8 cellular contexts compared by ENCODE assay signal in genomic region chr1:143778180-143778579, GRCh38.
A peak's percentile ranks its signal among the peaks of the same experiment; 100 is the strongest.
DNase-seq lines count a peak whose midpoint lies in the region; ATAC-seq and TF ChIP-seq lines count a peak whose summit lies in the region.
"Not testable (repeated sequence)": the region's sequence is repeated elsewhere in the genome, so short reads cannot be mapped to it uniquely, and the experiment has no call there.

No MANE protein-coding gene starts in this region.

- H3K27ac Mint-ChIP-seq in CD4-positive, alpha-beta T cell; WTC11; activated naive CD4-positive, alpha-beta T cell treated with anti-CD3 and anti-CD28 coated beads, Interleukin-2, amount 50 U/mL, for 72 hours; stimulated activated naive B cell treated with anti-CD40 and anti-IgM and Interleukin-4, amounts not matched to agents 10 μg/mL and 1 μg/mL and 100 μg/mL, for 72 hours: not testable (repeated sequence)

- POLR2A ChIA-PET in CD4-positive, alpha-beta T cell (lab: Charles Lee); WTC11 (lab: Charles Lee): not testable (repeated sequence)

- H3K9me3 ChIP-seq in CD4-positive, alpha-beta T cell (ENCODE audit: control insufficient read depth, low read length); mucosa of descending colon: not testable (repeated sequence)

- intact Hi-C loops in CD4-positive, alpha-beta T cell (cut with DNase I, micrococcal nuclease); left colon (cut with DNase I, micrococcal nuclease); mucosa of descending colon (cut with DNase I, micrococcal nuclease): not testable (repeated sequence)

- not testable (repeated sequence) for H3K27me3 ChIP-seq in CD4-positive, alpha-beta T cell (ENCODE audit: control insufficient read depth, insufficient read depth, low read length)

- H3K27me3 Mint-ChIP-seq in CD4-positive, alpha-beta T cell; WTC11 (ENCODE audit: low read depth); stimulated activated naive B cell treated with anti-CD40 and anti-IgM and Interleukin-4, amounts not matched to agents 10 μg/mL and 1 μg/mL and 100 μg/mL, for 72 hours: not testable (repeated sequence)

- H3K27ac ChIP-seq in CD4-positive, alpha-beta T cell (ENCODE audit: low read depth, low read length) = not testable (repeated sequence)

- not testable (repeated sequence) for TF ChIP-seq CTCF in CD4-positive, alpha-beta T cell (IDR thresholded peaks at IDR 0.05); WTC11 (IDR thresholded peaks at IDR 0.05); mucosa of descending colon (IDR thresholded peaks at IDR 0.05)
- TF ChIP-seq CTCF in LNCaP clone FGC (IDR thresholded peaks at IDR 0.05; ENCODE audit: control insufficient read depth, extremely low read depth, insufficient read depth) = peak; percentile 4; the same call in 1 of the 2 replicates

- not testable (repeated sequence) for H3K4me1 ChIP-seq in mucosa of descending colon (ENCODE audit: low read depth)

- CTCF ChIA-PET in CD4-positive, alpha-beta T cell (lab: Charles Lee); WTC11 (lab: Charles Lee): not testable (repeated sequence)

- not testable (repeated sequence) for H3K36me3 ChIP-seq in mucosa of descending colon (ENCODE audit: low read depth)

- not testable (repeated sequence) for H3K36me3 Mint-ChIP-seq in CD4-positive, alpha-beta T cell (ENCODE audit: low read depth); WTC11; activated naive CD4-positive, alpha-beta T cell treated with anti-CD3 and anti-CD28 coated beads, Interleukin-2, amount 50 U/mL, for 72 hours; stimulated activated naive B cell treated with anti-CD40 and anti-IgM and Interleukin-4, amounts not matched to agents 10 μg/mL and 1 μg/mL and 100 μg/mL, for 72 hours

- peak; percentile 92 for ATAC-seq in CD4-positive, alpha-beta T cell (ENCODE audit: poor library complexity)
- ATAC-seq in GM18909 (IDR thresholded peaks at IDR 0.05; ENCODE audit: poor library complexity, unreplicated experiment) = peak; percentile 56
- ATAC-seq in WTC11 = peak; percentile 71
- ATAC-seq in activated naive CD4-positive, alpha-beta T cell treated with anti-CD3 and anti-CD28 coated beads, Interleukin-2, amount 50 U/mL, for 72 hours = peak; percentile 67 to 83
- peak; percentile 84 for ATAC-seq in left colon
- peak; percentile 84 for ATAC-seq in mucosa of descending colon
- ATAC-seq in stimulated activated naive B cell treated with anti-CD40 and anti-IgM and Interleukin-4, amounts not matched to agents 10 μg/mL and 1 μg/mL and 100 μg/mL, for 72 hours (replicated peaks) = peak; percentile 61 to 73

- not testable (repeated sequence) for H3K9me3 Mint-ChIP-seq in CD4-positive, alpha-beta T cell; WTC11; activated naive CD4-positive, alpha-beta T cell treated with anti-CD3 and anti-CD28 coated beads, Interleukin-2, amount 50 U/mL, for 72 hours; stimulated activated naive B cell treated with anti-CD40 and anti-IgM and Interleukin-4, amounts not matched to agents 10 μg/mL and 1 μg/mL and 100 μg/mL, for 72 hours

- H3K4me3 Mint-ChIP-seq in CD4-positive, alpha-beta T cell; WTC11; stimulated activated naive B cell treated with anti-CD40 and anti-IgM and Interleukin-4, amounts not matched to agents 10 μg/mL and 1 μg/mL and 100 μg/mL, for 72 hours: not testable (repeated sequence)

- H3K4me3 ChIP-seq in LNCaP clone FGC (ENCODE audit: low read depth, low read length); mucosa of descending colon: not testable (repeated sequence)

- not testable (repeated sequence) for H3K4me1 Mint-ChIP-seq in CD4-positive, alpha-beta T cell (ENCODE audit: low read depth); WTC11; stimulated activated naive B cell treated with anti-CD40 and anti-IgM and Interleukin-4, amounts not matched to agents 10 μg/mL and 1 μg/mL and 100 μg/mL, for 72 hours

- not testable (repeated sequence) for DNase-seq in CD4-positive, alpha-beta T cell; LNCaP clone FGC (ENCODE audit: low read depth); WTC11 (ENCODE audit: low spot score); activated naive CD4-positive, alpha-beta T cell treated with anti-CD3 and anti-CD28 coated beads, Interleukin-2, amount 50 U/mL, for 72 hours (ENCODE audit: low spot score in 2 of 2); left colon; mucosa of descending colon; stimulated activated naive B cell treated with anti-CD40 and anti-IgM and Interleukin-4, amounts not matched to agents 10 μg/mL and 1 μg/mL and 100 μg/mL, for 72 hours
